28 cellular contexts compared by ENCODE assay signal in genomic region chr6:5745081-5745480, GRCh38.
"Had no signal": no experiment of that assay in that cellular context is flagged by ENCODE, and none has a peak within 500 bp of the region (broad histone marks: within the 10 kb centered on the region; RNA-seq: fewer than 3 reads in every experiment).

No MANE protein-coding gene starts in this region.

- DNase-seq: activated B cell treated with CpG ODN at 0.5 μM for 24 hours; activated CD4-positive, alpha-beta memory T cell treated with anti-CD3 and anti-CD28 coated beads for 36 hours; activated CD4-positive, alpha-beta T cell treated with anti-CD3 and anti-CD28 coated beads for 4 hours; activated CD4-positive, alpha-beta T cell treated with anti-CD3 and anti-CD28 coated beads, Interleukin-2, amount 10 ng/mL, durations not matched to agents 24 days and 14 days; activated CD4-positive, alpha-beta T cell treated with anti-CD3 and anti-CD28 coated beads, Interleukin-2, amount 50 U/mL, for 1 hour; activated CD4-positive, alpha-beta T cell treated with anti-CD3 and anti-CD28 coated beads, Interleukin-2, amount 50 U/mL, for 4 hours; activated CD4-positive, CD25-positive, alpha-beta regulatory T cell treated with anti-CD3 and anti-CD28 coated beads, Interleukin-2, amount 50 U/mL, for 72 hours; activated CD8-positive, alpha-beta memory T cell treated with anti-CD3 and anti-CD28 coated beads, Interleukin-2, amount 50 U/mL, for 4 hours; activated CD8-positive, alpha-beta T cell treated with anti-CD3 and anti-CD28 coated beads for 36 hours; activated effector memory CD4-positive, alpha-beta T cell treated with anti-CD3 and anti-CD28 coated beads, Interleukin-2, amount 50 U/mL, for 16 hours; activated gamma-delta T cell treated with Interleukin-2 at 50 U/mL for 16 hours; activated naive CD4-positive, alpha-beta T cell; activated naive CD4-positive, alpha-beta T cell treated with anti-CD3 and anti-CD28 coated beads for 36 hours; activated naive CD4-positive, alpha-beta T cell treated with anti-CD3 and anti-CD28 coated beads, Interleukin-2, amount 50 U/mL, for 16 hours; activated naive CD8-positive, alpha-beta T cell treated with anti-CD3 and anti-CD28 coated beads for 36 hours; activated T-cell treated with anti-CD3 and anti-CD28 coated beads for 4 hours; activated T-cell treated with anti-CD3 and anti-CD28 coated beads, Interleukin-2, amount 50 U/mL, for 1 hour; activated T-cell treated with anti-CD3 and anti-CD28 coated beads, Interleukin-2, amount 50 U/mL, for 4 hours; activated T-cell treated with anti-CD3 and anti-CD28 coated beads, Interleukin-2, amount 50 U/mL, for 72 hours; amniotic stem cell; aorta; body of pancreas; brain microvascular endothelial cell; central memory CD4-positive, alpha-beta T cell; T-helper 2 cell; T-helper 9 cell had no signal

- H3K36me3 ChIP-seq: adrenal gland, brain microvascular endothelial cell, breast epithelium had no signal

- H3K4me3 ChIP-seq: adrenal gland, body of pancreas, breast epithelium had no signal

- H3K9me3 ChIP-seq: adrenal gland, body of pancreas, breast epithelium had no signal

- H3K27me3 ChIP-seq: adrenal gland, body of pancreas, brain microvascular endothelial cell, breast epithelium had no signal

- H3K4me1 ChIP-seq: adrenal gland, body of pancreas, breast epithelium had no signal
